Comparison of ENCODE assay signal across 16 cellular contexts in genomic region chrX:41148553-41148952, GRCh38.
DNase-seq lines count a peak whose midpoint lies in the region; ATAC-seq and TF ChIP-seq lines count a peak whose summit lies in the region.
"Had no signal": no experiment of that assay in that cellular context is flagged by ENCODE, and none has a peak within 500 bp of the region (broad histone marks: within the 10 kb centered on the region; RNA-seq: fewer than 3 reads in every experiment).

No MANE protein-coding gene starts in this region.

- H3K36me3 ChIP-seq in right lobe of liver: peaks cover 0 to 26% (median 7%) of the 10 kb centered on the region in 4 donors

- H3K36me3 Mint-ChIP-seq in Calu3 (ENCODE audit: insufficient read depth, unreplicated experiment): peaks cover 32% of the 10 kb centered on the region

- no peak for ATAC-seq in GM21360 (IDR thresholded peaks at IDR 0.05; ENCODE audit: unreplicated experiment)
- no peak for ATAC-seq in right lobe of liver
- ATAC-seq: activated T-helper 17 cell treated with anti-CD3 and anti-CD28 coated beads, Interleukin-2, amount 50 U/mL, for 72 hours; left cardiac atrium had no signal

- H3K4me1 ChIP-seq in right lobe of liver: peaks cover 0 to 20% (median 0%) of the 10 kb centered on the region in 4 donors

- no peaks in the 10 kb centered on the region for H3K9me3 ChIP-seq in right lobe of liver

- no peak overlapping the region for H3K27ac ChIP-seq in right lobe of liver

- 73% methylated on average over 4 of the region's 4 CpGs for WGBS in right lobe of liver (ENCODE audit: insufficient coverage, low coverage, low lambda C conversion rate, missing lambda C conversion rate)

- DNase-seq in Calu3 (no peak), NCI-H226 (peak; percentile 64), dedifferentiated amniotic fluid mesenchymal stem cell (ENCODE audit: extremely low spot score) (peak; percentile 44), non-pigmented ciliary epithelial cell (ENCODE audit: low read depth) (peak; percentile 24), NCI-H146 treated with DMSO at 0.1 percent for 48 hours (lab: John Stamatoyannopoulos, UW; ENCODE audit: unreplicated experiment) (no peak), right lobe of liver (no peak)
- no peak for DNase-seq in activated CD8-positive, alpha-beta memory T cell treated with anti-CD3 and anti-CD28 coated beads, Interleukin-2, amount 50 U/mL, for 4 hours
- DNase-seq: activated CD4-positive, alpha-beta T cell treated with anti-CD3 and anti-CD28 coated beads for 4 hours; CD8-positive, alpha-beta memory T cell; left cardiac atrium; naive B cell; NCI-H2029 treated with DMSO at 0.1 percent for 48 hours; small intestine had no signal

- CTCF ChIA-PET in Calu3 (lab: Charles Lee): no interaction called here

- H3K4me1 Mint-ChIP-seq in Calu3 (ENCODE audit: low read depth, unreplicated experiment): peaks cover 8% of the 10 kb centered on the region
- H3K4me1 Mint-ChIP-seq: central memory CD8-positive, alpha-beta T cell; naive B cell had no signal

- no peak for TF ChIP-seq POLR2A in right lobe of liver (IDR thresholded peaks at IDR 0.05)

- H3K4me3 ChIP-seq in right lobe of liver: no peak overlapping the region

- intact Hi-C loops in Calu3 (cut with micrococcal nuclease; ENCODE audit: unreplicated experiment): no loop called here
- intact Hi-C loops in right lobe of liver (cut with DNase I): no loop called here

- H3K27ac Mint-ChIP-seq in Calu3 (ENCODE audit: unreplicated experiment): peak overlapping the region; percentile 33
- H3K27ac Mint-ChIP-seq: activated T-helper 17 cell treated with anti-CD3 and anti-CD28 coated beads, Interleukin-2, amount 50 U/mL, for 72 hours had no signal

- H3K4me3 Mint-ChIP-seq in Calu3 (ENCODE audit: low read depth, unreplicated experiment): no peak overlapping the region
- H3K4me3 Mint-ChIP-seq: activated T-helper 17 cell treated with anti-CD3 and anti-CD28 coated beads, Interleukin-2, amount 50 U/mL, for 72 hours; CD8-positive, alpha-beta memory T cell; central memory CD8-positive, alpha-beta T cell; naive B cell had no signal

- BruUV-seq in Calu3 (replicated peaks; lab: Mats Ljungman, UMichigan): no TSS peak

- H3K27me3 ChIP-seq in right lobe of liver: no peaks in the 10 kb centered on the region

- H3K9me3 Mint-ChIP-seq in Calu3 (ENCODE audit: low read depth, unreplicated experiment): no peaks in the 10 kb centered on the region
- H3K9me3 Mint-ChIP-seq: activated T-helper 17 cell treated with anti-CD3 and anti-CD28 coated beads, Interleukin-2, amount 50 U/mL, for 72 hours; CD8-positive, alpha-beta memory T cell; central memory CD8-positive, alpha-beta T cell; naive B cell had no signal

- TF ChIP-seq CTCF in Calu3 (IDR thresholded peaks at IDR 0.05; ENCODE audit: unreplicated experiment): no peak
- TF ChIP-seq CTCF in right lobe of liver (IDR thresholded peaks at IDR 0.05): no peak

- no peaks in the 10 kb centered on the region for H3K27me3 Mint-ChIP-seq in Calu3 (ENCODE audit: unreplicated experiment)
- H3K27me3 Mint-ChIP-seq: activated T-helper 17 cell treated with anti-CD3 and anti-CD28 coated beads, Interleukin-2, amount 50 U/mL, for 72 hours; CD8-positive, alpha-beta memory T cell; central memory CD8-positive, alpha-beta T cell; naive B cell had no signal

Comparison
In these comparisons a context has a peak if more than half of its experiments do, and no peak if none do; other contexts are left out.
1. DNase-seq: peak in NCI-H226 (single experiment), dedifferentiated amniotic fluid mesenchymal stem cell (single experiment) and non-pigmented ciliary epithelial cell (single experiment); none in Calu3 (single experiment), NCI-H146 treated with DMSO at 0.1 percent for 48 hours (single experiment), activated CD8-positive, alpha-beta memory T cell treated with anti-CD3 and anti-CD28 coated beads, Interleukin-2, amount 50 U/mL, for 4 hours (single experiment) and right lobe of liver (0 of 3).